Comparison of ENCODE assay signal across 8 cellular contexts in the genomic region with DNA sequence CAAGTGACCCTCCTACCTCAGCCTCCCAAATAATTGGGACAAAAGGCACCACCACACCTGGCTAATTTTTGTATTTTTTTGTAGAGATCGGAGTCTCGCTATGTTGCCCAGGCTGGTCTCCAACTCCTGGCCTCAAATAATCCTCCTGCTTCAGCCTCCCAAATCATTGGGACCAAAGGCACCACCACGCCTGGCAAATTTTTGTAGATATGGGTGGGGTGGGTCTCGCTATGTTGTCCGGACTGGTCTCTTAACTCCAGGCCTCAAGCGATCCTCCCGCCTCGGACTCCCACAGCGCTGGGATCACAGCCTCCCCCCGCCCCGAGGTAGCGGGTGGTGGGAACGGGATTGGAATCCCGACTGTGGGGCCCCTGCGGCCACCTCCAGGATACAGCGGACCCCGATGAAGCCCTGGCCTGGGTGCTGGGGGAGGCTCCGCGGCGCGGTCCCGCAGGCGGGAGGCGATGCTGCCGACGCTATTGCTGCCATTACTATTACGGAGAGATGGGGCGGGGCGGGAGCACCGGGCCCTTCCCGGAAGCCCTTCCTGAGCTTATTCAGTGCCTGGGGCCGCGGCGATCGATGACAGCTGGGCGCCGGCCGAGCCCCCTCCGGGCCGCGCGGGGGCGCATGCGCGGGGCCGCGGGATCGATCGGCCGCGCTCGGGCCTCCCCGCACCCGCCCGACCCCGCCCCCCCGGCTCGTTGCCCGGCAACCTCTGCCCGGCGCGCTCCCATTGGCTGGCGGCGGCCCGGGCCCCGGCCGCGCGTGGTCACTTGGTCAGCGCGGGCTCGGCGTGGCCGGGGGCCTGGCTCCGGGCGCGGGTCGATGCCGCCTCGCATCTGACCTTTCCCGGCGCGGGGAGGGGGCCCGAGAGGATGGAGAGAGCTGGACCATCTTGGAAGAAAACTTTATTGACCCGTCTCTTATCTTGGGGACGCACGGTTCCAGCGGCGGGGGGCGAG. TPM values are rescaled to one million over a fixed set of nuclear protein-coding genes. Genes with fewer than 3 reads are reported as not detected.
A peak's percentile ranks its signal among the peaks of the same experiment; 100 is the strongest.
DNase-seq lines count a peak whose midpoint lies in the region; ATAC-seq and TF ChIP-seq lines count a peak whose summit lies in the region.

No MANE protein-coding gene starts in this region.

- H3K9ac ChIP-seq in HUES6 (ENCODE audit: low read length): no peak overlapping the region

- 0 out of 2 replicates have a peak, but pooled peaks cover 4% of the 10 kb centered on the region for H3K4me1 ChIP-seq in HUES6 (ENCODE audit: control insufficient read depth, insufficient read depth, low read length)

- H3K4me3 ChIP-seq in HUES6 (ENCODE audit: low read depth, low read length): peak overlapping the region; percentile 64
- peak overlapping the region; percentile 51 for H3K4me3 ChIP-seq in WI38 (ENCODE audit: low read depth, low read length)

- no peaks in the 10 kb centered on the region for H3K9me3 ChIP-seq in HUES6 (ENCODE audit: control insufficient read depth, insufficient read depth, low read depth, low read length)

- H3K27ac Mint-ChIP-seq in endothelial cell (ENCODE audit: unreplicated experiment): no peak overlapping the region

- H3K27ac ChIP-seq in C4-2B (peak overlapping the region; percentile 48), HUES6 (ENCODE audit: low read depth, low read length) (no peak overlapping the region)

- peak; percentile 75 for ATAC-seq in stimulated activated naive CD8-positive, alpha-beta T cell treated with anti-CD3 and anti-CD28 coated beads, Interleukin-15, Interleukin-2, amounts not matched to agents 100 U/mL and 50 U/mL, for 24 hours
- ATAC-seq in GM21619 (IDR thresholded peaks at IDR 0.05; ENCODE audit: unreplicated experiment): no peak

- H3K4me1 Mint-ChIP-seq in endothelial cell (ENCODE audit: unreplicated experiment): no peaks in the 10 kb centered on the region

- no peaks in the 10 kb centered on the region for H3K36me3 Mint-ChIP-seq in endothelial cell (ENCODE audit: low read depth, unreplicated experiment)

- H3K27me3 ChIP-seq in HUES6 (ENCODE audit: control insufficient read depth, insufficient read depth, low read length): peaks cover 69% of the 10 kb centered on the region

- no peak overlapping the region for H3K4me3 Mint-ChIP-seq in endothelial cell (ENCODE audit: unreplicated experiment)

- TF ChIP-seq CTCF in C4-2B (conservative IDR thresholded peaks at IDR 0.05) (no peak), WI38 (IDR thresholded peaks at IDR 0.05; ENCODE audit: low read depth, low read length) (no peak), endothelial cell (IDR thresholded peaks at IDR 0.05; ENCODE audit: unreplicated experiment) (no peak)

- peaks cover 10% of the 10 kb centered on the region for H3K27me3 Mint-ChIP-seq in endothelial cell (ENCODE audit: unreplicated experiment)

- peak; percentile 76 for DNase-seq in endothelial cell (ENCODE audit: low spot score)
- peak; percentile 63 for DNase-seq in midbrain (lab: John Stamatoyannopoulos, UW)
- DNase-seq in stimulated activated naive CD8-positive, alpha-beta T cell treated with anti-CD3 and anti-CD28 coated beads, Interleukin-15, Interleukin-2, amounts not matched to agents 100 U/mL and 50 U/mL, for 24 hours: peak; percentile 60
- DNase-seq in effector CD8-positive, alpha-beta T cell (lab: John Stamatoyannopoulos, UW): no peak

- no peaks in the 10 kb centered on the region for H3K36me3 ChIP-seq in HUES6 (ENCODE audit: control insufficient read depth, insufficient read depth, low read length)

- H3K9me3 Mint-ChIP-seq in endothelial cell (ENCODE audit: unreplicated experiment): no peaks in the 10 kb centered on the region

RNA-seq across cellular contexts. Expression of a gene that starts 27.9 kb away (rescaled TPM):
- not detected for total RNA-seq in endothelial cell (ENCODE audit: unreplicated experiment)
